17 cellular contexts compared by ENCODE assay signal in the genomic region with DNA sequence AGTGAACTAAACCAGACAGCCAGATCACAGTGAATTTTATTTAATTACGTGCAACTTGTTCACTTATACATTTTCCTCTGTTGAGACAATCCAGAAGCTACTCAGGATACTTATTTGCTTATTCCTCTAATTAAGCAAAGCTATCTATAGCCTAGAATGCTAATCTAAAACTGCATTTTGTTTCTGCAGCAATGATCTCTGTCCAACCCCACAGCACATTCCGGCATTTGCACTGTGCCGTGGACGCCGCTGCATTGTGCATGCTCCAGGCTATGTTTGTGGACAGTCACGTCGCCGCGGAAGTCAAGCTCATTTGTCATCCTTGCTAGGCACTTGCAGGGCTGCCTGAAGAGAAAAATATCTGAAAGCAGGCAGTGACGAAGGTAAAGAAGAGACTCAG.
DNase-seq lines count a peak whose midpoint lies in the region; ATAC-seq, FAIRE-seq and TF ChIP-seq lines count a peak whose summit lies in the region.
"Had no signal": no experiment of that assay in that cellular context is flagged by ENCODE, and none has a peak within 500 bp of the region (broad histone marks: within the 10 kb centered on the region; RNA-seq: fewer than 3 reads in every experiment).

No MANE protein-coding gene starts in this region.

- H3K27me3 ChIP-seq in IMR-90 (ENCODE audit: control insufficient read depth, insufficient read depth, low read length): no peaks in the 10 kb centered on the region
- no peaks in the 10 kb centered on the region for H3K27me3 ChIP-seq in astrocyte (ENCODE audit: insufficient read depth, low read length)
- no peaks in the 10 kb centered on the region for H3K27me3 ChIP-seq in stomach smooth muscle (ENCODE audit: control insufficient read depth in 1 of 2, insufficient read depth in 2 of 2, low read length in 2 of 2)
- H3K27me3 ChIP-seq in smooth muscle cell (ENCODE audit: low read depth): no peaks in the 10 kb centered on the region
- H3K27me3 ChIP-seq: BLaER1 treated with 17β-estradiol and CSF1 and Interleukin-3, amounts not matched to agents 10 nM and 100 nM had no signal

- ATAC-seq in IMR-90 (ENCODE audit: low read depth) (no peak), left lobe of liver (peak; percentile 21), GM19023 (IDR thresholded peaks at IDR 0.05; ENCODE audit: unreplicated experiment) (no peak)
- ATAC-seq: CD8-positive, alpha-beta T cell had no signal

- no peak overlapping the region for H2BK20ac ChIP-seq in IMR-90 (ENCODE audit: low read depth, low read length)

- TF ChIP-seq POLR2A in IMR-90 (IDR thresholded peaks at IDR 0.05; ENCODE audit: low read depth, low read length): no peak

- no peak overlapping the region for H3K4me3 ChIP-seq in IMR-90 (ENCODE audit: insufficient read depth, low read depth, low read length)
- no peak overlapping the region for H3K4me3 ChIP-seq in astrocyte (ENCODE audit: insufficient read depth, low read depth, low read length)
- peak overlapping the region; percentile 38 to 62 for H3K4me3 ChIP-seq in stomach smooth muscle (ENCODE audit: low read length in 2 of 2)
- no peak overlapping the region for H3K4me3 ChIP-seq in smooth muscle cell
- H3K4me3 ChIP-seq: BLaER1 treated with 17β-estradiol and CSF1 and Interleukin-3, amounts not matched to agents 10 nM and 100 nM had no signal

- H3K9me1 ChIP-seq in IMR-90 (ENCODE audit: insufficient read depth, low read length): no peaks in the 10 kb centered on the region

- no peak overlapping the region for H2BK5ac ChIP-seq in IMR-90 (ENCODE audit: low read depth, low read length, poor library complexity, severe bottlenecking)

- H3K27ac ChIP-seq in IMR-90 (ENCODE audit: insufficient read depth, low read length): no peak overlapping the region
- H3K27ac ChIP-seq in astrocyte (ENCODE audit: low read depth, low read length): no peak overlapping the region
- no peak overlapping the region for H3K27ac ChIP-seq in stomach smooth muscle (ENCODE audit: low read length)
- H3K27ac ChIP-seq in smooth muscle cell (ENCODE audit: low read depth): no peak overlapping the region
- H3K27ac ChIP-seq: BLaER1 treated with 17β-estradiol and CSF1 and Interleukin-3, amounts not matched to agents 10 nM and 100 nM had no signal

- H3K23ac ChIP-seq in IMR-90 (ENCODE audit: low read depth, low read length): no peak overlapping the region

- no peaks in the 10 kb centered on the region for H3K27me3 Mint-ChIP-seq in astrocyte (ENCODE audit: low read depth, unreplicated experiment)

- no peak overlapping the region for H4K5ac ChIP-seq in IMR-90 (ENCODE audit: low read depth, low read length)

- H2AFZ ChIP-seq in IMR-90 (replicated peaks; ENCODE audit: low read length, poor library complexity): peak overlapping the region; percentile 34
- no peak overlapping the region for H2AFZ ChIP-seq in astrocyte (ENCODE audit: low read depth, low read length)
- H2AFZ ChIP-seq in smooth muscle cell (ENCODE audit: low read depth): no peak overlapping the region

- dilution Hi-C loops in IMR-90 (cut with HindIII; ENCODE audit: low sequenced_read_pairs, unreplicated experiment): no loop called here

- no peaks in the 10 kb centered on the region for H3K79me2 ChIP-seq in astrocyte (ENCODE audit: insufficient read depth, low read length)
- H3K79me2 ChIP-seq in smooth muscle cell (ENCODE audit: low read depth): no peaks in the 10 kb centered on the region

- H3K9me3 ChIP-seq in IMR-90 (ENCODE audit: control insufficient read depth, insufficient read depth, low read length) (no peaks in the 10 kb centered on the region), astrocyte (ENCODE audit: insufficient read depth, low read depth, low read length) (no peaks in the 10 kb centered on the region), stomach smooth muscle (ENCODE audit: control insufficient read depth in 2 of 2, low read length in 2 of 2) (peaks cover 0 to 4% of the 10 kb centered on the region in 2 donors), smooth muscle cell (replicated peaks; ENCODE audit: low read depth) (peaks cover 4% of the 10 kb centered on the region)

- H4K20me1 ChIP-seq in IMR-90 (ENCODE audit: insufficient read depth, low read length): no peaks in the 10 kb centered on the region
- H4K20me1 ChIP-seq in astrocyte (ENCODE audit: insufficient read depth, low read length): no peaks in the 10 kb centered on the region
- H4K20me1 ChIP-seq in smooth muscle cell (ENCODE audit: low read depth): no peaks in the 10 kb centered on the region
- H4K20me1 ChIP-seq: BLaER1 treated with 17β-estradiol and CSF1 and Interleukin-3, amounts not matched to agents 10 nM and 100 nM had no signal

- no peak overlapping the region for H3K4ac ChIP-seq in IMR-90 (ENCODE audit: low read depth, low read length)

- TF ChIP-seq CTCF in IMR-90 (conservative IDR thresholded peaks at IDR 0.05; ENCODE audit: low read depth, low read length): no peak
- TF ChIP-seq CTCF in astrocyte (IDR thresholded peaks at IDR 0.05; ENCODE audit: insufficient read depth, low read depth, low read length): no peak
- TF ChIP-seq CTCF in smooth muscle cell (IDR thresholded peaks at IDR 0.05; ENCODE audit: borderline replicate concordance, insufficient read depth, poor library complexity, severe bottlenecking): no peak

- H3K36me3 ChIP-seq in IMR-90 (ENCODE audit: control insufficient read depth, insufficient read depth, low read length) (no peaks in the 10 kb centered on the region), astrocyte (ENCODE audit: insufficient read depth, low read length) (no peaks in the 10 kb centered on the region), stomach smooth muscle (ENCODE audit: control insufficient read depth in 2 of 2, insufficient read depth in 2 of 2, low read length in 2 of 2) (no peaks in the 10 kb centered on the region), smooth muscle cell (ENCODE audit: low read depth) (no peaks in the 10 kb centered on the region)
- H3K36me3 ChIP-seq: BLaER1 treated with 17β-estradiol and CSF1 and Interleukin-3, amounts not matched to agents 10 nM and 100 nM had no signal

- no peak overlapping the region for H2AK9ac ChIP-seq in IMR-90 (replicated peaks; ENCODE audit: low read depth, low read length, poor library complexity)

- H3K9me3 Mint-ChIP-seq in astrocyte (ENCODE audit: unreplicated experiment): peaks cover 3% of the 10 kb centered on the region

- H3K18ac ChIP-seq in IMR-90 (ENCODE audit: low read depth, low read length): no peak overlapping the region

- H3K79me1 ChIP-seq in IMR-90 (ENCODE audit: low read depth in 1 of 2, low read length in 2 of 2): no peaks in the 10 kb centered on the region

- no peak overlapping the region for H2BK15ac ChIP-seq in IMR-90 (ENCODE audit: low read depth, low read length)

- CTCF ChIA-PET in IMR-90 (lab: Yijun Ruan, JAX): no interaction called here

- FAIRE-seq in astrocyte (lab: Jason Lieb, UNC): no peak
- FAIRE-seq: H1, RCC 7860 had no signal

- no peak overlapping the region for H4K8ac ChIP-seq in IMR-90 (ENCODE audit: low read depth in 2 of 2, low read length in 2 of 2)

- no peak overlapping the region for H2AK5ac ChIP-seq in IMR-90 (ENCODE audit: low read depth, low read length)

- H3K9ac ChIP-seq in IMR-90 (ENCODE audit: low read depth, low read length) (no peak overlapping the region), astrocyte (ENCODE audit: low read length) (no peak overlapping the region), stomach smooth muscle (ENCODE audit: low read length in 2 of 2) (no peak overlapping the region), smooth muscle cell (ENCODE audit: low read depth) (no peak overlapping the region)
- H3K9ac ChIP-seq: BLaER1 treated with 17β-estradiol and CSF1 and Interleukin-3, amounts not matched to agents 10 nM and 100 nM had no signal

- in situ Hi-C loops in IMR-90 (cut with MboI; ENCODE audit: low sequenced_read_pairs): no loop called here

- no peak overlapping the region for H3K14ac ChIP-seq in IMR-90 (replicated peaks; ENCODE audit: low read depth, low read length)

- no peaks in the 10 kb centered on the region for H3K4me1 ChIP-seq in IMR-90 (ENCODE audit: control insufficient read depth, insufficient read depth, low read length)
- H3K4me1 ChIP-seq in astrocyte (ENCODE audit: insufficient read depth, low read length): no peaks in the 10 kb centered on the region
- H3K4me1 ChIP-seq in stomach smooth muscle (ENCODE audit: control insufficient read depth, insufficient read depth, low read length): no peaks in the 10 kb centered on the region
- no peaks in the 10 kb centered on the region for H3K4me1 ChIP-seq in smooth muscle cell (ENCODE audit: low read depth)
- H3K4me1 ChIP-seq: BLaER1 treated with 17β-estradiol and CSF1 and Interleukin-3, amounts not matched to agents 10 nM and 100 nM had no signal

- BruUV-seq in IMR-90 (replicated peaks; lab: Mats Ljungman, UMichigan): no TSS peak

- H3K27ac Mint-ChIP-seq in astrocyte (ENCODE audit: unreplicated experiment): no peak overlapping the region
- H3K27ac Mint-ChIP-seq: CD8-positive, alpha-beta T cell had no signal

- no peaks in the 10 kb centered on the region for H3F3A ChIP-seq in smooth muscle cell (ENCODE audit: low read depth)

- 26% methylated on average over 9 of the region's 10 CpGs; no CpG with 5 or more reads in 1 of the 2 experiments for WGBS in IMR-90 (ENCODE audit: extremely low coverage in 2 of 2, insufficient read length in 1 of 2), 2 experiments
- WGBS in smooth muscle cell (ENCODE audit: low lambda C conversion rate): 81% methylated on average over 10 of the region's 10 CpGs

- no peaks in the 10 kb centered on the region for H3K4me1 Mint-ChIP-seq in astrocyte (ENCODE audit: low read depth, unreplicated experiment)

- H2BK120ac ChIP-seq in IMR-90 (ENCODE audit: low read depth, low read length): no peak overlapping the region

- no peak overlapping the region for H3K4me2 ChIP-seq in IMR-90 (ENCODE audit: low read depth, low read length)
- no peak overlapping the region for H3K4me2 ChIP-seq in astrocyte (ENCODE audit: low read length)
- H3K4me2 ChIP-seq in smooth muscle cell: no peak overlapping the region
- H3K4me2 ChIP-seq: BLaER1 treated with 17β-estradiol and CSF1 and Interleukin-3, amounts not matched to agents 10 nM and 100 nM had no signal

- H3K36me3 Mint-ChIP-seq in astrocyte (ENCODE audit: low read depth, unreplicated experiment): no peaks in the 10 kb centered on the region
- H3K36me3 Mint-ChIP-seq: CD8-positive, alpha-beta T cell had no signal

- DNase-seq in IMR-90: no peak
- DNase-seq in astrocyte (ENCODE audit: low read depth): peak; percentile 55
- no peak for DNase-seq in left lobe of liver (ENCODE audit: low spot score)
- DNase-seq in smooth muscle cell (lab: John Stamatoyannopoulos, UW; ENCODE audit: unreplicated experiment): no peak
- DNase-seq in NCI-H1105 (lab: John Stamatoyannopoulos, UW): no peak
- DNase-seq: Calu3; CD8-positive, alpha-beta T cell; GF-D8; NCI-H1105 treated with DMSO at 0.1 percent for 48 hours; NCI-H1694; NCI-H2081 treated with DMSO at 0.1 percent for 48 hours; Right ventricle myocardium superior had no signal

- H4K91ac ChIP-seq in IMR-90 (ENCODE audit: insufficient read depth, low read depth, low read length): no peak overlapping the region

- TF ChIP-seq RAD21 in IMR-90 (IDR thresholded peaks at IDR 0.05; ENCODE audit: low read length): no peak

- no peak overlapping the region for H3K4me3 Mint-ChIP-seq in astrocyte (ENCODE audit: unreplicated experiment)
- H3K4me3 Mint-ChIP-seq: CD8-positive, alpha-beta T cell had no signal

- intact Hi-C loops in IMR-90 (cut with micrococcal nuclease): no loop called here

- H3K56ac ChIP-seq in IMR-90 (ENCODE audit: extremely low read depth, insufficient read depth, low read length): no peak overlapping the region

- POLR2A ChIA-PET in IMR-90 (lab: Charles Lee; ENCODE audit: unreplicated experiment): no interaction called here

Comparison
In these comparisons a context has a peak if more than half of its experiments do, and no peak if none do; other contexts are left out.
1. H3K4me3 ChIP-seq: peak in stomach smooth muscle (2 of 2); none in IMR-90 (single experiment), astrocyte (single experiment) and smooth muscle cell (single experiment).